ENCODE assay signal across 8 cellular contexts in genomic region chr2:231707625-231708049, GRCh38. TPM values are rescaled to one million over a fixed set of nuclear protein-coding genes. Genes with fewer than 3 reads are reported as not detected.
DNase-seq lines count a peak whose midpoint lies in the region; ATAC-seq, FAIRE-seq and TF ChIP-seq lines count a peak whose summit lies in the region.

No MANE protein-coding gene starts in this region.

- no peak for TF ChIP-seq POLR2A in GM12878 (IDR thresholded peaks at IDR 0.05; ENCODE audit: low read depth, low read length)

- POLR2A ChIA-PET in GM12878 (lab: Charles Lee) = interaction anchor here (1.0 to 4.4 kb wide), 15 partner anchors 9 to 314 kb away, joined by 3 to 78 read pairs (median 5); partner anchors contain the start of gene NCL

- peaks cover 27% of the 10 kb centered on the region for H3K4me1 Mint-ChIP-seq in stimulated activated memory B cell treated with anti-CD40 and anti-IgM and Interleukin-4, amounts not matched to agents 10 μg/mL and 1 μg/mL and 100 μg/mL, for 72 hours

- peak overlapping the region; percentile 90 for H3K27ac ChIP-seq in OCI-LY3 (ENCODE audit: low read length)
- H3K27ac ChIP-seq in GM12878 (ENCODE audit: control insufficient read depth, insufficient read depth) = peak overlapping the region; percentile 100
- H3K27ac ChIP-seq in layer of hippocampus (ENCODE audit: low read depth, low read length) = peak overlapping the region; percentile 100

- BruUV-seq in GM12878 (replicated peaks; lab: Mats Ljungman, UMichigan) = no TSS peak

- H3K9me3 ChIP-seq in OCI-LY3 (ENCODE audit: insufficient read depth, low read length) (no peaks in the 10 kb centered on the region), GM12878 (replicated peaks; ENCODE audit: control insufficient read depth, insufficient read depth, low read length) (no peaks in the 10 kb centered on the region)

- no peak for TF ChIP-seq EP300 in GM12878 (IDR thresholded peaks at IDR 0.05; ENCODE audit: borderline replicate concordance in 1 of 2, control insufficient read depth in 1 of 2, low read depth in 2 of 2, low read length in 2 of 2)

- H3K36me3 ChIP-seq in OCI-LY3 (replicated peaks; ENCODE audit: low read depth, low read length) (peaks cover 38% of the 10 kb centered on the region), GM12878 (ENCODE audit: control insufficient read depth in 2 of 2, insufficient read depth in 2 of 2, low read length in 1 of 2) (peaks cover 8 to 12% of the 10 kb centered on the region in 2 experiments)

- RAD21 ChIA-PET in GM12878 (lab: Charles Lee; ENCODE audit: unreplicated experiment) = interaction anchor here (1.0 to 5.2 kb wide), 8 partner anchors 14 to 95 kb away, joined by 3 to 38 read pairs (median 8); no protein-coding TSS in a partner anchor

- H3K4me2 ChIP-seq in OCI-LY3 (ENCODE audit: low read length) (peak overlapping the region; percentile 71), GM12878 (ENCODE audit: control insufficient read depth, insufficient read depth) (peak overlapping the region; percentile 82)

- peak overlapping the region; percentile 100 for H3K27ac Mint-ChIP-seq in stimulated activated memory B cell treated with anti-CD40 and anti-IgM and Interleukin-4, amounts not matched to agents 10 μg/mL and 1 μg/mL and 100 μg/mL, for 72 hours

- under 1% methylated on average over 42 of the region's 44 CpGs for WGBS in GM12878 (ENCODE audit: insufficient coverage, insufficient replicate concordance, low lambda C conversion rate, missing lambda C conversion rate)

- peak overlapping the region; percentile 89 for H3K4me3 Mint-ChIP-seq in stimulated activated memory B cell treated with anti-CD40 and anti-IgM and Interleukin-4, amounts not matched to agents 10 μg/mL and 1 μg/mL and 100 μg/mL, for 72 hours

- H3K36me3 Mint-ChIP-seq in stimulated activated memory B cell treated with anti-CD40 and anti-IgM and Interleukin-4, amounts not matched to agents 10 μg/mL and 1 μg/mL and 100 μg/mL, for 72 hours = peaks cover 40% of the 10 kb centered on the region

- H4K20me1 ChIP-seq in OCI-LY3 (ENCODE audit: insufficient read depth, low read length) (peaks cover 29% of the 10 kb centered on the region), GM12878 (ENCODE audit: control insufficient read depth, insufficient read depth) (peaks cover 15% of the 10 kb centered on the region)

- in situ Hi-C loops in GM12878 (cut with MboI) = no loop called here

- intact Hi-C loops in GM12878 (cut with micrococcal nuclease; ENCODE audit: unreplicated experiment) = loop anchor here (1.0 kb wide), 3 partner anchors 45 to 94 kb away; partner anchors contain the start of gene PDE6D

- SMC1A ChIA-PET in GM12878 (lab: Charles Lee; ENCODE audit: uncharacterized antibody, unreplicated experiment) = interaction anchor here (0.9 to 16.5 kb wide), 4 partner anchors 23 to 94 kb away, joined by 3 to 343 read pairs (median 8); no protein-coding TSS in a partner anchor

- no peaks in the 10 kb centered on the region for H3K27me3 Mint-ChIP-seq in stimulated activated memory B cell treated with anti-CD40 and anti-IgM and Interleukin-4, amounts not matched to agents 10 μg/mL and 1 μg/mL and 100 μg/mL, for 72 hours

- peak; percentile 1 for ATAC-seq in GM12878
- peak; percentile 2 for ATAC-seq in stimulated activated memory B cell treated with anti-CD40 and anti-IgM and Interleukin-4, amounts not matched to agents 10 μg/mL and 1 μg/mL and 100 μg/mL, for 72 hours
- no peak for ATAC-seq in GM18870 (IDR thresholded peaks at IDR 0.05; ENCODE audit: unreplicated experiment)
- no peak for ATAC-seq in HG03521 (IDR thresholded peaks at IDR 0.05; ENCODE audit: unreplicated experiment)

- peak overlapping the region; percentile 96 for H3K4me3 ChIP-seq in OCI-LY3 (ENCODE audit: low read length)
- H3K4me3 ChIP-seq in GM12878 = peak overlapping the region; percentile 75

- DNase-seq in NOMO-1 treated with DMSO at 0.1 percent for 48 hours (lab: John Stamatoyannopoulos, UW; ENCODE audit: unreplicated experiment) = peak; percentile 44
- no peak for DNase-seq in NOMO-1 treated with dmso at 0.1 percent for 144 hours (lab: John Stamatoyannopoulos, UW; ENCODE audit: unreplicated experiment)
- no peak for DNase-seq in GM12878 (ENCODE audit: low read depth, low spot score)

- H3K4me1 ChIP-seq in OCI-LY3 (ENCODE audit: low read length) (peaks cover 27% of the 10 kb centered on the region), GM12878 (ENCODE audit: control insufficient read depth, insufficient read depth, low read length) (peaks cover 20% of the 10 kb centered on the region)

- H3K9me3 Mint-ChIP-seq in stimulated activated memory B cell treated with anti-CD40 and anti-IgM and Interleukin-4, amounts not matched to agents 10 μg/mL and 1 μg/mL and 100 μg/mL, for 72 hours = no peaks in the 10 kb centered on the region

- 0 out of 2 replicates have a peak overlapping the region, but pooled peaks have one; percentile 83 for H2AFZ ChIP-seq in OCI-LY3 (ENCODE audit: low read depth, low read length)
- H2AFZ ChIP-seq in GM12878 (ENCODE audit: control insufficient read depth, low read depth, low read length) = peak overlapping the region; percentile 99

- FAIRE-seq in GM12878 (lab: Jason Lieb, UNC) = no peak

- CTCF ChIA-PET in GM12878 (lab: Yijun Ruan, JAX) = interaction anchor here (0.7 to 10.5 kb wide), 15 partner anchors 7 to 190 kb away, joined by 3 to 164 read pairs (median 7); no protein-coding TSS in a partner anchor

- peak overlapping the region; percentile 83 for H3K9ac ChIP-seq in OCI-LY3 (ENCODE audit: low read length)
- peak overlapping the region; percentile 100 for H3K9ac ChIP-seq in GM12878 (ENCODE audit: control insufficient read depth, insufficient read depth, low read length)

- H3K79me2 ChIP-seq in OCI-LY3 (ENCODE audit: low read length) (peaks cover 69% of the 10 kb centered on the region), GM12878 (ENCODE audit: control insufficient read depth, insufficient read depth, low read length) (peaks cover 69% of the 10 kb centered on the region)

- H3K27me3 ChIP-seq in OCI-LY3 (ENCODE audit: low read depth, low read length) (no peaks in the 10 kb centered on the region), GM12878 (replicated peaks in 1 of 2; ENCODE audit: control insufficient read depth in 2 of 2, insufficient read depth in 2 of 2, low read length in 1 of 2) (no peaks in the 10 kb centered on the region), layer of hippocampus (ENCODE audit: control insufficient read depth, insufficient read depth, low read length) (no peaks in the 10 kb centered on the region)

- TF ChIP-seq RAD21 in GM12878 (IDR thresholded peaks at IDR 0.05; ENCODE audit: insufficient read depth, low read depth, low read length) = no peak

- no peak for TF ChIP-seq CTCF in OCI-LY3 (IDR thresholded peaks at IDR 0.05; ENCODE audit: low read depth, low read length)
- TF ChIP-seq CTCF in GM12878 (IDR thresholded peaks at IDR 0.05 in 2 of 3, conservative IDR thresholded peaks at IDR 0.05 in 1 of 3; ENCODE audit: control insufficient read depth in 2 of 3, extremely low read depth in 1 of 3, insufficient read depth in 1 of 3, low read depth in 3 of 3, low read length in 3 of 3) = no peak

TF ChIP-seq in GM12878, 131 proteins besides CTCF, POLR2A, EP300 and RAD21 (continues in another document):
- TF ChIP-seq GATAD2B (conservative IDR thresholded peaks at IDR 0.05; ENCODE audit: low read depth) (peak; percentile 97), RELA (IDR thresholded peaks at IDR 0.05; ENCODE audit: borderline replicate concordance, partially characterized antibody) (peak; percentile 34), SMAD5 (IDR thresholded peaks at IDR 0.05; ENCODE audit: low read depth) (peak; percentile 72; the same call in 1 of the 2 replicates), IKZF1 (conservative IDR thresholded peaks at IDR 0.05) (peak; percentile 75), HSF1 (IDR thresholded peaks at IDR 0.05; ENCODE audit: low read depth, low read length) (no peak)

RNA-seq across cellular contexts. Expression of gene PTMA, which starts 0.7 kb away (rescaled TPM):
- total RNA-seq in GM12878 (2013; cell fraction: nucleolus; rRNA removed) = 157 and 167 TPM in 2 replicates
- 1,683 and 1,891 TPM in 2 replicates for total RNA-seq in GM12878 (2014; rRNA removed)
- total RNA-seq in GM12878 (2014; rRNA removed; fragmentation: Illumina TruSeq; extraction: Trizol) = 3,682 and 3,944 TPM in 2 replicates
- 2,403 and 2,413 TPM in 2 replicates for total RNA-seq in GM12878 (2021)
- 1,103 TPM for polyA plus RNA-seq in GM12878 (2011; ENCODE audit: low read depth)
- polyA plus RNA-seq in GM12878 (2011; rRNA removed) = 1,144 and 1,534 TPM in 2 replicates
- 791 and 1,273 TPM in 2 replicates for polyA plus RNA-seq in GM12878 (2011; cell fraction: cytosol; rRNA removed)
- polyA plus RNA-seq in GM12878 (2011; cell fraction: nucleus; rRNA removed) = 515 and 1,224 TPM in 2 replicates
- polyA plus RNA-seq in GM12878 (2012) = 2,072 and 2,223 TPM in 2 replicates
- 2,851 and 4,022 TPM in 2 replicates for polyA plus RNA-seq in GM12878 (2014; fragmentation: Illumina TruSeq; extraction: Trizol)
- 1,000 to 10,000 TPM; 3,548 to 5,018 TPM for polyA plus RNA-seq in GM12878 (2014; fragmentation: Nextera tagmentation; extraction: Ambion mirVana)
- polyA plus RNA-seq in GM12878 (2014; rRNA removed) = 2,120 and 2,624 TPM in 2 replicates
- 1,000 to 10,000 TPM; 3,379 to 3,894 TPM for polyA plus RNA-seq in GM12878 (2016; fragmentation: Nextera tagmentation; extraction: Ambion mirVana)
- polyA minus RNA-seq in GM12878 (2011; rRNA and poly(A)+ RNA removed) = 163 and 293 TPM in 2 replicates
- 590 and 681 TPM in 2 replicates for polyA minus RNA-seq in GM12878 (2011; cell fraction: cytosol; rRNA and poly(A)+ RNA removed)
- polyA minus RNA-seq in GM12878 (2011; cell fraction: nucleus; rRNA and poly(A)+ RNA removed) = 194 and 317 TPM in 2 replicates

Comparison
In these comparisons a context has a peak if more than half of its experiments do, and no peak if none do; other contexts are left out.
1. ATAC-seq: peak in GM12878 (single experiment) and stimulated activated memory B cell treated with anti-CD40 and anti-IgM and Interleukin-4, amounts not matched to agents 10 μg/mL and 1 μg/mL and 100 μg/mL, for 72 hours (single experiment); none in GM18870 (single experiment) and HG03521 (single experiment).
2. Peak in every context shown above with its lines, with median percentiles within 50 percentile points of each other: H3K27ac ChIP-seq.